ENCODE assay signal across 9 cellular contexts in the genomic region with DNA sequence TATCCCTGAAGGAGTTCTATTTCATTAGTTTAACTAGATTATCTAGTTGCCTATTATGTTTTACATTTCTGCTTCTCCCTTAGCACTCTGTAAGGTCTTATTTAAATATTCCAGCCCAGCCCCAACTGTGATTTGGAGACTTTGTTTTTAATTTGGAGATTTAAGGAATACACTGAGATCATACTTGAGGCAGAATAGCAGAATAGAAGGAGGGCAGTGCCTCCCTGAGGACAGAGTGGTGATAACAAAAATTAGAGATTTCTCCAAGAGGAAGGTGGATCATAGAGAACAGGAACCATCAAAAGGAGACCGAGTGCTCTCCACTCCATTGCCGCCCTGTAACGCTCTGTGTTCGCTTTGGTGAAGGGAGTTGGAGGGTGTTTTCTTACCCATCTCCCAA. TPM values are rescaled to one million over a fixed set of nuclear protein-coding genes. Genes with fewer than 3 reads are reported as not detected.
DNase-seq lines count a peak whose midpoint lies in the region; ATAC-seq and TF ChIP-seq lines count a peak whose summit lies in the region.
"Had no signal": no experiment of that assay in that cellular context is flagged by ENCODE, and none has a peak within 500 bp of the region (broad histone marks: within the 10 kb centered on the region; RNA-seq: fewer than 3 reads in every experiment).

No MANE protein-coding gene starts in this region.

- H3K36me3 Mint-ChIP-seq in activated CD8-positive, alpha-beta T cell treated with anti-CD3 and anti-CD28 coated beads, Interleukin-2, amount 10 ng/mL, durations not matched to agents 7 days and 5 days (ENCODE audit: low read depth) = no peaks in the 10 kb centered on the region
- no peaks in the 10 kb centered on the region for H3K36me3 Mint-ChIP-seq in T-cell
- no peaks in the 10 kb centered on the region for H3K36me3 Mint-ChIP-seq in activated T-helper 17 cell treated with anti-CD3 and anti-CD28 coated beads, Interleukin-2, amount 50 U/mL, for 72 hours (ENCODE audit: low read depth)

- H3K9me3 ChIP-seq in AG04450 (ENCODE audit: control insufficient read depth, insufficient read depth, low read length) = no peaks in the 10 kb centered on the region
- H3K9me3 ChIP-seq: tibial nerve had no signal

- TF ChIP-seq CTCF in AG04450 (IDR thresholded peaks at IDR 0.05; ENCODE audit: low read depth, low read length) = peak; percentile 64

- CTCF ChIA-PET in AG04450 (lab: Charles Lee) (interaction anchor here (0.6 to 3.4 kb wide), 5 partner anchors 13 to 1242 kb away, joined by 3 to 26 read pairs (median 10); no protein-coding TSS in a partner anchor), HEK293T (lab: Yijun Ruan, JAX) (interaction anchor here (0.6 to 2.2 kb wide), 3 partner anchors 21 to 209 kb away, joined by 3 to 13 read pairs (median 3); no protein-coding TSS in a partner anchor), T-cell (lab: Charles Lee) (interaction anchor here in 1 of 2 donors (0.8 to 1.0 kb wide), 2 partner anchors 14 kb away, joined by 3 to 4 read pairs; no protein-coding TSS in a partner anchor)
- CTCF ChIA-PET in activated CD8-positive, alpha-beta T cell treated with anti-CD3 and anti-CD28 coated beads, Interleukin-2, amount 10 ng/mL, durations not matched to agents 7 days and 5 days (lab: Charles Lee) = interaction anchor here (5.7 kb wide), 1 partner anchor 13 kb away, joined by 39 read pairs; a partner anchor contains a TSS

- H3K27me3 ChIP-seq in AG04450 (ENCODE audit: control insufficient read depth, insufficient read depth, low read length) = peaks cover 7% of the 10 kb centered on the region
- H3K27me3 ChIP-seq: tibial nerve had no signal

- no peak overlapping the region for H3K27ac ChIP-seq in AG04450 (ENCODE audit: low read depth, low read length)
- H3K27ac ChIP-seq: tibial nerve had no signal

- H3K27ac Mint-ChIP-seq in activated CD8-positive, alpha-beta T cell treated with anti-CD3 and anti-CD28 coated beads, Interleukin-2, amount 10 ng/mL, durations not matched to agents 7 days and 5 days = no peak overlapping the region
- no peak overlapping the region for H3K27ac Mint-ChIP-seq in T-cell
- no peak overlapping the region for H3K27ac Mint-ChIP-seq in activated T-helper 17 cell treated with anti-CD3 and anti-CD28 coated beads, Interleukin-2, amount 50 U/mL, for 72 hours

- DNase-seq in AG04450 (ENCODE audit: low read depth, low spot score) = no peak
- peak; percentile 20 for DNase-seq in HEK293T (ENCODE audit: extremely low spot score)
- no peak for DNase-seq in activated CD8-positive, alpha-beta T cell treated with anti-CD3 and anti-CD28 coated beads, Interleukin-2, amount 10 ng/mL, durations not matched to agents 7 days and 5 days
- no peak for DNase-seq in left lobe of liver (ENCODE audit: low spot score)
- DNase-seq in T-cell = no peak
- no peak for DNase-seq in NK-92 (lab: John Stamatoyannopoulos, UW; ENCODE audit: unreplicated experiment)

- POLR2A ChIA-PET in AG04450 (lab: Yijun Ruan, JAX) = no interaction called here
- POLR2A ChIA-PET in HEK293T (lab: Yijun Ruan, JAX) = interaction anchor here (1.0 kb wide), 1 partner anchor 13 kb away, joined by 3 read pairs; no protein-coding TSS in a partner anchor
- POLR2A ChIA-PET in activated CD8-positive, alpha-beta T cell treated with anti-CD3 and anti-CD28 coated beads, Interleukin-2, amount 10 ng/mL, durations not matched to agents 7 days and 5 days (lab: Charles Lee) = interaction anchor here (0.6 kb wide), 1 partner anchor 21 kb away, joined by 4 read pairs; no protein-coding TSS in a partner anchor
- POLR2A ChIA-PET in T-cell (lab: Charles Lee) = interaction anchor here in 1 of 2 donors (0.6 to 0.7 kb wide), 2 partner anchors 26 to 531 kb away, joined by 3 to 12 read pairs; no protein-coding TSS in a partner anchor

- peaks cover 5% of the 10 kb centered on the region for H3K4me1 Mint-ChIP-seq in activated CD8-positive, alpha-beta T cell treated with anti-CD3 and anti-CD28 coated beads, Interleukin-2, amount 10 ng/mL, durations not matched to agents 7 days and 5 days (ENCODE audit: low read depth)
- H3K4me1 Mint-ChIP-seq in T-cell = no peaks in the 10 kb centered on the region
- no peaks in the 10 kb centered on the region for H3K4me1 Mint-ChIP-seq in activated T-helper 17 cell treated with anti-CD3 and anti-CD28 coated beads, Interleukin-2, amount 50 U/mL, for 72 hours

- H3K4me3 Mint-ChIP-seq in activated CD8-positive, alpha-beta T cell treated with anti-CD3 and anti-CD28 coated beads, Interleukin-2, amount 10 ng/mL, durations not matched to agents 7 days and 5 days = no peak overlapping the region
- no peak overlapping the region for H3K4me3 Mint-ChIP-seq in T-cell
- no peak overlapping the region for H3K4me3 Mint-ChIP-seq in activated T-helper 17 cell treated with anti-CD3 and anti-CD28 coated beads, Interleukin-2, amount 50 U/mL, for 72 hours

- ATAC-seq in activated CD8-positive, alpha-beta T cell treated with anti-CD3 and anti-CD28 coated beads, Interleukin-2, amount 10 ng/mL, durations not matched to agents 7 days and 5 days = peak; percentile 33
- ATAC-seq in left lobe of liver (peak; percentile 79), T-cell (replicated peaks in 1 of 4) (no peak), HG03280 (IDR thresholded peaks at IDR 0.05; ENCODE audit: unreplicated experiment) (no peak)
- ATAC-seq in activated T-helper 17 cell treated with anti-CD3 and anti-CD28 coated beads, Interleukin-2, amount 50 U/mL, for 72 hours (replicated peaks) = no peak

- H3K4me3 ChIP-seq in AG04450 (ENCODE audit: low read depth, low read length) = no peak overlapping the region
- H3K4me3 ChIP-seq: tibial nerve had no signal

- no peaks in the 10 kb centered on the region for H3K27me3 Mint-ChIP-seq in activated CD8-positive, alpha-beta T cell treated with anti-CD3 and anti-CD28 coated beads, Interleukin-2, amount 10 ng/mL, durations not matched to agents 7 days and 5 days (ENCODE audit: low read depth)
- H3K27me3 Mint-ChIP-seq in T-cell = no peaks in the 10 kb centered on the region
- no peaks in the 10 kb centered on the region for H3K27me3 Mint-ChIP-seq in activated T-helper 17 cell treated with anti-CD3 and anti-CD28 coated beads, Interleukin-2, amount 50 U/mL, for 72 hours

- H3K9me3 Mint-ChIP-seq in activated CD8-positive, alpha-beta T cell treated with anti-CD3 and anti-CD28 coated beads, Interleukin-2, amount 10 ng/mL, durations not matched to agents 7 days and 5 days (ENCODE audit: insufficient read depth) = no peaks in the 10 kb centered on the region
- H3K9me3 Mint-ChIP-seq in T-cell = no peaks in the 10 kb centered on the region
- H3K9me3 Mint-ChIP-seq in activated T-helper 17 cell treated with anti-CD3 and anti-CD28 coated beads, Interleukin-2, amount 50 U/mL, for 72 hours = no peaks in the 10 kb centered on the region

TF ChIP-seq in HEK293T, 16 proteins besides CTCF, POLR2A, EP300 and RAD21 (continues in another document):
- TF ChIP-seq NFRKB (IDR thresholded peaks at IDR 0.05) = no peak
- TF ChIP-seq L3MBTL2 (conservative IDR thresholded peaks at IDR 0.05) = no peak
- no peak for TF ChIP-seq ZNF384 (IDR thresholded peaks at IDR 0.05)
- no peak for TF ChIP-seq HDGF (IDR thresholded peaks at IDR 0.05; ENCODE audit: borderline replicate concordance)
- TF ChIP-seq, protein P1, sequence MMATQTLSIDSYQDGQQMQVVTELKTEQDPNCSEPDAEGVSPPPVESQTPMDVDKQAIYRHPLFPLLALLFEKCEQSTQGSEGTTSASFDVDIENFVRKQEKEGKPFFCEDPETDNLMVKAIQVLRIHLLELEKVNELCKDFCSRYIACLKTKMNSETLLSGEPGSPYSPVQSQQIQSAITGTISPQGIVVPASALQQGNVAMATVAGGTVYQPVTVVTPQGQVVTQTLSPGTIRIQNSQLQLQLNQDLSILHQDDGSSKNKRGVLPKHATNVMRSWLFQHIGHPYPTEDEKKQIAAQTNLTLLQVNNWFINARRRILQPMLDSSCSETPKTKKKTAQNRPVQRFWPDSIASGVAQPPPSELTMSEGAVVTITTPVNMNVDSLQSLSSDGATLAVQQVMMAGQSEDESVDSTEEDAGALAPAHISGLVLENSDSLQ (IDR thresholded peaks at IDR 0.05) = no peak
- TF ChIP-seq ELF4 (IDR thresholded peaks at IDR 0.05) = no peak
- TF ChIP-seq FOXM1 (IDR thresholded peaks at IDR 0.05; ENCODE audit: borderline replicate concordance) = no peak
- TF ChIP-seq CTBP1 (IDR thresholded peaks at IDR 0.05; ENCODE audit: borderline replicate concordance) = no peak
- TF ChIP-seq LEF1 (IDR thresholded peaks at IDR 0.05; ENCODE audit: borderline replicate concordance) = no peak
- TF ChIP-seq BHLHE40 (IDR thresholded peaks at IDR 0.05; ENCODE audit: borderline replicate concordance) = no peak

RNA-seq across cellular contexts. Expression of a gene that starts 14.8 kb away (rescaled TPM):
- 344 and 383 TPM in 2 replicates for polyA plus RNA-seq in AG04450 (2011; rRNA removed)
- polyA minus RNA-seq in AG04450 (2011; rRNA and poly(A)+ RNA removed) = 292 and 328 TPM in 2 replicates
- total RNA-seq in activated CD8-positive, alpha-beta T cell treated with anti-CD3 and anti-CD28 coated beads, Interleukin-2, amount 10 ng/mL, durations not matched to agents 7 days and 5 days = 100 to 1,000 TPM; 236 to 249 TPM
- total RNA-seq in left lobe of liver (130 TPM), T-cell (100 to 1,000 TPM; 194 to 212 (median 201) TPM)
- 100 to 1,000 TPM; 178 to 205 TPM for total RNA-seq in activated T-helper 17 cell treated with anti-CD3 and anti-CD28 coated beads, Interleukin-2, amount 50 U/mL, for 72 hours

RNA-seq across cellular contexts. Expression of a gene that starts 43.4 kb away (rescaled TPM):
- 0.71 and 0.83 TPM in 2 replicates for polyA plus RNA-seq in AG04450 (2011; rRNA removed)
- not detected in 2 replicates for polyA minus RNA-seq in AG04450 (2011; rRNA and poly(A)+ RNA removed)
- under 1 TPM in 1 of 2 experiments, not detected in 1; 0.16 TPM for total RNA-seq in activated CD8-positive, alpha-beta T cell treated with anti-CD3 and anti-CD28 coated beads, Interleukin-2, amount 10 ng/mL, durations not matched to agents 7 days and 5 days
- total RNA-seq in left lobe of liver = 0.30 TPM
- total RNA-seq in T-cell = 1 to 10 TPM in 1 of 5 donors, under 1 TPM in 4; 0.07 to 1.5 (median 0.38) TPM
- under 1 TPM in 1 of 2 donors, not detected in 1; 0.39 TPM for total RNA-seq in activated T-helper 17 cell treated with anti-CD3 and anti-CD28 coated beads, Interleukin-2, amount 50 U/mL, for 72 hours

RNA-seq across cellular contexts. Expression of a gene that starts 43.5 kb away (rescaled TPM):
- 4.5 and 5.4 TPM in 2 replicates for polyA plus RNA-seq in AG04450 (2011; rRNA removed)
- 11.4 and 13.4 TPM in 2 replicates for polyA minus RNA-seq in AG04450 (2011; rRNA and poly(A)+ RNA removed)
- total RNA-seq in activated CD8-positive, alpha-beta T cell treated with anti-CD3 and anti-CD28 coated beads, Interleukin-2, amount 10 ng/mL, durations not matched to agents 7 days and 5 days = 10 to 100 TPM; 15.5 to 15.6 TPM
- total RNA-seq in left lobe of liver = 4.7 TPM
- 10 to 100 TPM; 21.1 to 36.7 (median 23.7) TPM for total RNA-seq in T-cell
- 1 to 10 TPM; 8.0 to 9.7 TPM for total RNA-seq in activated T-helper 17 cell treated with anti-CD3 and anti-CD28 coated beads, Interleukin-2, amount 50 U/mL, for 72 hours

RNA-seq across cellular contexts. Expression of a gene that starts 58.6 kb away (rescaled TPM):
- 40.9 and 48.1 TPM in 2 replicates for polyA plus RNA-seq in AG04450 (2011; rRNA removed)
- polyA minus RNA-seq in AG04450 (2011; rRNA and poly(A)+ RNA removed) = 47.5 and 60.9 TPM in 2 replicates
- 10 to 100 TPM; 50.5 to 53.2 TPM for total RNA-seq in activated CD8-positive, alpha-beta T cell treated with anti-CD3 and anti-CD28 coated beads, Interleukin-2, amount 10 ng/mL, durations not matched to agents 7 days and 5 days
- 2.4 TPM for total RNA-seq in left lobe of liver
- total RNA-seq in T-cell = 100 to 1,000 TPM in 1 of 5 donors, 10 to 100 TPM in 4; 81.9 to 108 (median 89.5) TPM
- 10 to 100 TPM; 43.3 to 58.3 TPM for total RNA-seq in activated T-helper 17 cell treated with anti-CD3 and anti-CD28 coated beads, Interleukin-2, amount 50 U/mL, for 72 hours

Comparison
In these comparisons a context has a peak if more than half of its experiments do, and no peak if none do; other contexts are left out.
1. ATAC-seq: peak in activated CD8-positive, alpha-beta T cell treated with anti-CD3 and anti-CD28 coated beads, Interleukin-2, amount 10 ng/mL, durations not matched to agents 7 days and 5 days (single experiment) and left lobe of liver (single experiment); none in T-cell (0 of 4), HG03280 (single experiment) and activated T-helper 17 cell treated with anti-CD3 and anti-CD28 coated beads, Interleukin-2, amount 50 U/mL, for 72 hours (single experiment).